1 cellular context compared by ENCODE assay signal in the genomic region with DNA sequence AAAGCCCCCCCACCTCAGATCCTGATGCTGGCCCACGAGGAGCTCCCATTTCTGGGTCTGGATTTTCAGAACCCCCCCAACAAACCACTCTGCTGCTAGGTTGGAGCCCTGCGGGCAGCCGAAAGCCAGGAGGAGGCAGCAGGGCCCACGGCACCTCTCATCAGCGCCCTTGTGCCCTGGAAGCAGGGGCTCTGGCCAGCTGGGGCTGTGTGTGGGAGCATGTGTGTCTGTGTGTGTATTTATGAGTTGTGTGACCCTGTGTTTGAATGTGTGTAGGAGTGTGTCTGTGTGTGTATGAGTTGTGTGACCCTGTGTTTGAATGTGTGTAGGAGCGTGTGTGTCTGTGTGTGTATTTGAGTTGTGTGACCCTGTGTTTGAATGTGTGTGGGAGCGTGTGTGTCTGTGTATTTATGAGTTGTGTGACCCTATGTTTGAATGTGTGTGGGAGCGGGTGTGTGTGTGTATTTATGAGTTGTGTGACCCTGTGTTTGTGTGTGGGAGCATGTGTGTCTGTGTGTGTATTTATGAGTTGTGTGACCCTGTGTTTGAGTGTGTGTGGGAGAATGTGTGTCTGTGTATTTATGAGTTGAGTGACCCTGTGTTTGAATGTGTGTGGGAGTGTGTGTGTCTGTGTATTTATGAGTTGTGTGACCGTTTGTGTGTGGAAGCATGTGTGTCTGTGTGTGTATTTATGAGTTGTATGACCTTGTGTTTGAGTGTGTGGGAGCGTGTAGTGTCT.
TF ChIP-seq lines count a peak whose summit lies in the region.

No MANE protein-coding gene starts in this region.

TF ChIP-seq in GM12878, 131 proteins besides CTCF, POLR2A, EP300 and RAD21:
- TF ChIP-seq, protein P1, sequence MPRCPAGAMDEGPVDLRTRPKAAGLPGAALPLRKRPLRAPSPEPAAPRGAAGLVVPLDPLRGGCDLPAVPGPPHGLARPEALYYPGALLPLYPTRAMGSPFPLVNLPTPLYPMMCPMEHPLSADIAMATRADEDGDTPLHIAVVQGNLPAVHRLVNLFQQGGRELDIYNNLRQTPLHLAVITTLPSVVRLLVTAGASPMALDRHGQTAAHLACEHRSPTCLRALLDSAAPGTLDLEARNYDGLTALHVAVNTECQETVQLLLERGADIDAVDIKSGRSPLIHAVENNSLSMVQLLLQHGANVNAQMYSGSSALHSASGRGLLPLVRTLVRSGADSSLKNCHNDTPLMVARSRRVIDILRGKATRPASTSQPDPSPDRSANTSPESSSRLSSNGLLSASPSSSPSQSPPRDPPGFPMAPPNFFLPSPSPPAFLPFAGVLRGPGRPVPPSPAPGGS (IDR thresholded peaks at IDR 0.05; ENCODE audit: borderline replicate concordance, insufficient read depth, low read depth, low read length, poor library complexity, severe bottlenecking), result peak; percentile 15
- no peak for TF ChIP-seq SMAD5 (IDR thresholded peaks at IDR 0.05; ENCODE audit: low read depth)
- no peak for TF ChIP-seq RFX5 (IDR thresholded peaks at IDR 0.05; ENCODE audit: low read depth, low read length)
TF ChIP-seq in GM12878: peak in this region for 1.
